Comparison of ENCODE assay signal across 17 cellular contexts in genomic region chr15:99155961-99156443, GRCh38. TPM values are rescaled to one million over a fixed set of nuclear protein-coding genes. Genes with fewer than 3 reads are reported as not detected.
DNase-seq lines count a peak whose midpoint lies in the region; ATAC-seq and TF ChIP-seq lines count a peak whose summit lies in the region.
"Had no signal": no experiment of that assay in that cellular context is flagged by ENCODE, and none has a peak within 500 bp of the region (broad histone marks: within the 10 kb centered on the region; RNA-seq: fewer than 3 reads in every experiment).

No MANE protein-coding gene starts in this region.

- H3K27me3 ChIP-seq in testis: no peaks in the 10 kb centered on the region
- H3K27me3 ChIP-seq: transverse colon had no signal

- H3K27me3 Mint-ChIP-seq in activated CD4-positive, alpha-beta T cell treated with anti-CD3 and anti-CD28 coated beads for 36 hours: no peaks in the 10 kb centered on the region
- no peaks in the 10 kb centered on the region for H3K27me3 Mint-ChIP-seq in mesothelial cell of epicardium (ENCODE audit: low read depth)

- POLR2A ChIA-PET in activated CD4-positive, alpha-beta T cell treated with anti-CD3 and anti-CD28 coated beads for 36 hours (lab: Charles Lee): no interaction called here

- H3K4me3 Mint-ChIP-seq in activated CD4-positive, alpha-beta T cell treated with anti-CD3 and anti-CD28 coated beads for 36 hours: no peak overlapping the region
- no peak overlapping the region for H3K4me3 Mint-ChIP-seq in mesothelial cell of epicardium
- H3K4me3 Mint-ChIP-seq: central memory CD8-positive, alpha-beta T cell; naive thymus-derived CD4-positive, alpha-beta T cell had no signal

- no peak for DNase-seq in activated CD4-positive, alpha-beta T cell treated with anti-CD3 and anti-CD28 coated beads for 36 hours
- no peak for DNase-seq in activated CD4-positive, alpha-beta T cell treated with anti-CD3 and anti-CD28 coated beads, Interleukin-2, amount 50 U/mL, for 1 hour
- peak; percentile 20 for DNase-seq in SKM-1 treated with dmso at 0.1 percent for 144 hours (lab: John Stamatoyannopoulos, UW; ENCODE audit: unreplicated experiment)
- peak; percentile 31 for DNase-seq in hepatic stellate cell (ENCODE audit: low spot score)
- peak; percentile 7 for DNase-seq in testis
- no peak for DNase-seq in mesothelial cell of epicardium (ENCODE audit: low spot score in 2 of 2, unreplicated experiment in 2 of 2)
- no peak for DNase-seq in KBM-7
- no peak for DNase-seq in activated naive CD4-positive, alpha-beta T cell (lab: John Stamatoyannopoulos, UW)
- DNase-seq: activated CD4-positive, alpha-beta T cell treated with anti-CD3 and anti-CD28 coated beads for 4 hours; activated gamma-delta T cell; naive thymus-derived CD4-positive, alpha-beta T cell; NCI-H1417; NCI-H69; transverse colon had no signal

- peak; percentile 33 for ATAC-seq in activated CD4-positive, alpha-beta T cell treated with anti-CD3 and anti-CD28 coated beads for 36 hours
- ATAC-seq: naive thymus-derived CD4-positive, alpha-beta T cell had no signal

- H3K36me3 ChIP-seq in testis (ENCODE audit: low read depth, missing control alignments): no peaks in the 10 kb centered on the region

- H3K4me1 ChIP-seq in testis: no peaks in the 10 kb centered on the region

- no peak overlapping the region for H3K27ac Mint-ChIP-seq in activated CD4-positive, alpha-beta T cell treated with anti-CD3 and anti-CD28 coated beads for 36 hours
- H3K27ac Mint-ChIP-seq in mesothelial cell of epicardium: no peak overlapping the region
- H3K27ac Mint-ChIP-seq: naive thymus-derived CD4-positive, alpha-beta T cell had no signal

- WGBS in testis, 2 donors: 74 to 76% methylated on average over 9 of the region's 9 CpGs

- intact Hi-C loops in activated CD4-positive, alpha-beta T cell treated with anti-CD3 and anti-CD28 coated beads for 36 hours (cut with DNase I, micrococcal nuclease): no loop called here
- intact Hi-C loops in testis (cut with DNase I; ENCODE audit: low total_unique reads): no loop called here

- no peaks in the 10 kb centered on the region for H3K9me3 ChIP-seq in testis
- H3K9me3 ChIP-seq: transverse colon had no signal

- no peak for TF ChIP-seq POLR2A in testis (IDR thresholded peaks at IDR 0.05)

- H3K36me3 Mint-ChIP-seq in activated CD4-positive, alpha-beta T cell treated with anti-CD3 and anti-CD28 coated beads for 36 hours (ENCODE audit: low read depth): peaks cover 2% of the 10 kb centered on the region
- peaks cover 45% of the 10 kb centered on the region for H3K36me3 Mint-ChIP-seq in mesothelial cell of epicardium

- H3K27ac ChIP-seq in testis: no peak overlapping the region
- H3K27ac ChIP-seq: SK-N-MC, skin epidermis, transverse colon had no signal

- in situ Hi-C loops in KBM-7 (cut with MboI; ENCODE audit: low pct_unique_long_range_greater_than_20kb, low sequenced_read_pairs): no loop called here

- TF ChIP-seq CTCF in testis (IDR thresholded peaks at IDR 0.05) (no peak), mesothelial cell of epicardium (IDR thresholded peaks at IDR 0.05; ENCODE audit: unreplicated experiment) (no peak)

- H3K9me3 Mint-ChIP-seq in activated CD4-positive, alpha-beta T cell treated with anti-CD3 and anti-CD28 coated beads for 36 hours (ENCODE audit: low read depth): no peaks in the 10 kb centered on the region
- no peaks in the 10 kb centered on the region for H3K9me3 Mint-ChIP-seq in mesothelial cell of epicardium
- H3K9me3 Mint-ChIP-seq: central memory CD8-positive, alpha-beta T cell; naive thymus-derived CD4-positive, alpha-beta T cell had no signal

- H3K4me1 Mint-ChIP-seq in activated CD4-positive, alpha-beta T cell treated with anti-CD3 and anti-CD28 coated beads for 36 hours: no peaks in the 10 kb centered on the region
- peaks cover 2% of the 10 kb centered on the region for H3K4me1 Mint-ChIP-seq in mesothelial cell of epicardium
- H3K4me1 Mint-ChIP-seq: central memory CD8-positive, alpha-beta T cell had no signal

- no peak overlapping the region for H3K4me3 ChIP-seq in testis
- H3K4me3 ChIP-seq: SK-N-MC, skin epidermis, transverse colon had no signal

- CTCF ChIA-PET in activated CD4-positive, alpha-beta T cell treated with anti-CD3 and anti-CD28 coated beads for 36 hours (lab: Charles Lee): interaction anchor here (0.6 to 0.7 kb wide), 2 partner anchors 47 to 733 kb away, joined by 3 read pairs; no protein-coding TSS in a partner anchor

RNA-seq across cellular contexts. Expression of gene SYNM, which starts 51.1 kb away (rescaled TPM):
- under 1 TPM; 0.09 to 0.14 TPM for total RNA-seq in activated CD4-positive, alpha-beta T cell treated with anti-CD3 and anti-CD28 coated beads for 36 hours
- total RNA-seq in testis: 10 to 100 TPM in 1 of 2 donors, 1 to 10 TPM in 1; 10.0 to 11.1 TPM
- 17.9 TPM for polyA plus RNA-seq in testis (ENCODE audit: insufficient read depth, low read depth, low replicate concordance)
- total RNA-seq in mesothelial cell of epicardium: 1.2 to 1.4 TPM (median 1.3 TPM) in 3 replicates

Comparison
In these comparisons a context has a peak if more than half of its experiments do, and no peak if none do; other contexts are left out.
1. DNase-seq: peak in SKM-1 treated with dmso at 0.1 percent for 144 hours (single experiment), hepatic stellate cell (single experiment) and testis (single experiment); none in activated CD4-positive, alpha-beta T cell treated with anti-CD3 and anti-CD28 coated beads for 36 hours (single experiment), activated CD4-positive, alpha-beta T cell treated with anti-CD3 and anti-CD28 coated beads, Interleukin-2, amount 50 U/mL, for 1 hour (single experiment), mesothelial cell of epicardium (0 of 2), KBM-7 (single experiment) and activated naive CD4-positive, alpha-beta T cell (0 of 4).